In the genomic region with DNA sequence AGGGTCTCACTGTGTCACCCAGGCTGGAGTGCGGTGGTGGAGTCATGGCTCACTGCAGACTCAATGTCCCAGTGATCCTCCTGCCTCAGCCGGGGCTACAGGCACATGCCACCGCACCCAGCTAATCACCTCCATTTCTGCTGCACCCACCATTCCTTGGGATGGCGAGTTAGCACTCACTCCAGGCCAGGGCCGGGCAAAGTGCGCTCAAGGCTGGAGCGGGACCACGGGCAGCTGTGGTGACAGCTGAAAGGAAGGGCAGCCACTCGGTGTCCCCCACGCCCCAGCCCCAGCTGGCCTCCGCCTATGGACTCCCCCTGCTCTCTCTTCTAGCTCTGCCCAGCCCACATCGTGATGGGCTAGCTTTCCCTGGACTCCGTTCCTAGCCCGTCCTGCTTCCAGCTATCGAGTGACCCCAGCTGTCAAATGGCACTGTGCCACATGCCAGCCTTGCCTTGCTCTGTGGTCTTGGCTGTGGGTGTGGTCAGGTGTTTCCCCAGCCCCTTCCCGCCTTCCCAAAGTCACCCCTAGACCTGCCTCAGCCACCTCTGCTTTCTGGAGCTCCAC, we compare ENCODE assay signal across 36 cellular contexts. TPM values are rescaled to one million over a fixed set of nuclear protein-coding genes. Genes with fewer than 3 reads are reported as not detected.
DNase-seq lines count a peak whose midpoint lies in the region; ATAC-seq, FAIRE-seq and TF ChIP-seq lines count a peak whose summit lies in the region.
"Had no signal": no experiment of that assay in that cellular context is flagged by ENCODE, and none has a peak within 500 bp of the region (broad histone marks: within the 10 kb centered on the region; RNA-seq: fewer than 3 reads in every experiment).

No MANE protein-coding gene starts in this region.

- no peaks in the 10 kb centered on the region for H4K20me1 ChIP-seq in astrocyte (ENCODE audit: insufficient read depth, low read length)

- H3K4me3 ChIP-seq in astrocyte (ENCODE audit: insufficient read depth, low read depth, low read length) (no peak overlapping the region), mesendoderm (ENCODE audit: low read length) (no peak overlapping the region)
- H3K4me3 ChIP-seq: breast epithelium, lower lobe of right lung, SJSA1, skin epidermis, tibial nerve had no signal

- H3K79me1 ChIP-seq in mesendoderm (ENCODE audit: low read length), result no peaks in the 10 kb centered on the region

- no peaks in the 10 kb centered on the region for H3K9me3 Mint-ChIP-seq in astrocyte (ENCODE audit: unreplicated experiment)
- peaks cover 3% of the 10 kb centered on the region for H3K9me3 Mint-ChIP-seq in neural crest cell
- no peaks in the 10 kb centered on the region for H3K9me3 Mint-ChIP-seq in naive thymus-derived CD8-positive, alpha-beta T cell
- H3K9me3 Mint-ChIP-seq: activated CD4-positive, alpha-beta memory T cell treated with anti-CD3 and anti-CD28 coated beads, Interleukin-2, amount 10 ng/mL, durations not matched to agents 7 days and 5 days; activated T-helper 2 cell treated with anti-CD3 and anti-CD28 coated beads, Interferon-gamma antibody, Interleukin-2, Interleukin-4, amounts not matched to agents 10 μg/mL and 5 μg/mL and 100 μg/mL, durations not matched to agents 14 hours and 24 hours and 36 hours; IgD-negative memory B cell; T-helper 1 cell treated with Interleukin-12 subunit alpha and Interleukin-12 subunit beta and Interleukin-4 antibody, amounts not matched to agents 30 μg/mL and 1 μg/mL, for 36 hours had no signal

- H3K27ac Mint-ChIP-seq in astrocyte (ENCODE audit: unreplicated experiment), result peak overlapping the region; percentile 84
- no peak overlapping the region for H3K27ac Mint-ChIP-seq in neural crest cell (ENCODE audit: unreplicated experiment)
- peak overlapping the region in 2 of 10 donors; percentile 33 to 90 for H3K27ac Mint-ChIP-seq in naive thymus-derived CD8-positive, alpha-beta T cell
- H3K27ac Mint-ChIP-seq: activated CD4-positive, alpha-beta memory T cell treated with anti-CD3 and anti-CD28 coated beads, Interleukin-2, amount 10 ng/mL, durations not matched to agents 7 days and 5 days; activated T-helper 2 cell treated with anti-CD3 and anti-CD28 coated beads, Interferon-gamma antibody, Interleukin-2, Interleukin-4, amounts not matched to agents 10 μg/mL and 5 μg/mL and 100 μg/mL, durations not matched to agents 14 hours and 24 hours and 36 hours; T-helper 1 cell treated with Interleukin-12 subunit alpha and Interleukin-12 subunit beta and Interleukin-4 antibody, amounts not matched to agents 30 μg/mL and 1 μg/mL, for 36 hours had no signal

- H3K56ac ChIP-seq in mesendoderm (ENCODE audit: low read length), result no peak overlapping the region

- H3K4me3 Mint-ChIP-seq in astrocyte (ENCODE audit: unreplicated experiment), result no peak overlapping the region
- peak overlapping the region; percentile 41 for H3K4me3 Mint-ChIP-seq in neural crest cell
- peak overlapping the region in 1 of 10 donors; percentile 2 for H3K4me3 Mint-ChIP-seq in naive thymus-derived CD8-positive, alpha-beta T cell
- H3K4me3 Mint-ChIP-seq: activated CD4-positive, alpha-beta memory T cell treated with anti-CD3 and anti-CD28 coated beads, Interleukin-2, amount 10 ng/mL, durations not matched to agents 7 days and 5 days; T-helper 1 cell treated with Interleukin-12 subunit alpha and Interleukin-12 subunit beta and Interleukin-4 antibody, amounts not matched to agents 30 μg/mL and 1 μg/mL, for 36 hours had no signal

- H3K27me3 Mint-ChIP-seq in astrocyte (ENCODE audit: low read depth, unreplicated experiment) (no peaks in the 10 kb centered on the region), neural crest cell (ENCODE audit: low read depth) (peaks cover 4% of the 10 kb centered on the region)
- peaks cover 0 to 3% (median 0%) of the 10 kb centered on the region in 5 donors for H3K27me3 Mint-ChIP-seq in naive thymus-derived CD8-positive, alpha-beta T cell
- H3K27me3 Mint-ChIP-seq: activated CD4-positive, alpha-beta memory T cell treated with anti-CD3 and anti-CD28 coated beads, Interleukin-2, amount 10 ng/mL, durations not matched to agents 7 days and 5 days had no signal

- no peak overlapping the region for H4K8ac ChIP-seq in mesendoderm (ENCODE audit: low read depth, low read length)

- no peak overlapping the region for H3K4me2 ChIP-seq in astrocyte (ENCODE audit: low read length)
- no peak overlapping the region for H3K4me2 ChIP-seq in mesendoderm (ENCODE audit: low read length)

- no peak overlapping the region for H3K23ac ChIP-seq in mesendoderm (ENCODE audit: low read length)

- H3K27me3 ChIP-seq in astrocyte (ENCODE audit: insufficient read depth, low read length), result no peaks in the 10 kb centered on the region
- no peaks in the 10 kb centered on the region for H3K27me3 ChIP-seq in mesendoderm (ENCODE audit: insufficient read depth, low read length, poor library complexity)
- H3K27me3 ChIP-seq: breast epithelium, SJSA1, tibial nerve had no signal

- POLR2A ChIA-PET in naive thymus-derived CD8-positive, alpha-beta T cell (lab: Charles Lee), result interaction anchor here (0.6 to 0.9 kb wide), 2 partner anchors 14 to 33 kb away, joined by 4 read pairs; a partner anchor contains a TSS

- no peaks in the 10 kb centered on the region for H3K36me3 ChIP-seq in astrocyte (ENCODE audit: insufficient read depth, low read length)
- H3K36me3 ChIP-seq in mesendoderm (ENCODE audit: control insufficient read depth, insufficient read depth, low read length), result peaks cover 3% of the 10 kb centered on the region
- H3K36me3 ChIP-seq: breast epithelium had no signal

- no CpG with 5 or more reads among the region's 16 CpGs for WGBS in mesendoderm (ENCODE audit: extremely low coverage, insufficient coverage, low lambda C conversion rate)

- H3K79me2 ChIP-seq in astrocyte (ENCODE audit: insufficient read depth, low read length) (peaks cover 12% of the 10 kb centered on the region), mesendoderm (ENCODE audit: control insufficient read depth, insufficient read depth, low read length) (no peaks in the 10 kb centered on the region)

- H3K4me1 Mint-ChIP-seq in astrocyte (ENCODE audit: low read depth, unreplicated experiment) (no peaks in the 10 kb centered on the region), neural crest cell (peaks cover 17% of the 10 kb centered on the region)
- H3K4me1 Mint-ChIP-seq in naive thymus-derived CD8-positive, alpha-beta T cell, result peaks cover 11 to 25% (median 19%) of the 10 kb centered on the region in 4 donors

- H3K9ac ChIP-seq in astrocyte (ENCODE audit: low read length) (no peak overlapping the region), mesendoderm (ENCODE audit: low read length) (no peak overlapping the region)

- peak; percentile 2 for TF ChIP-seq POLR2A in GM19193 (IDR thresholded peaks at IDR 0.05; ENCODE audit: extremely low read depth, insufficient read depth, insufficient read length)

- no peak overlapping the region for H4K5ac ChIP-seq in mesendoderm (ENCODE audit: low read length)

- H2AK5ac ChIP-seq in mesendoderm (ENCODE audit: low read length), result no peak overlapping the region

- no peak for FAIRE-seq in astrocyte (lab: Jason Lieb, UNC)
- FAIRE-seq: colon, GM12891, GM19239, H54 had no signal

- no peak overlapping the region for H3K18ac ChIP-seq in mesendoderm (ENCODE audit: low read length)

- no peaks in the 10 kb centered on the region for H3K4me1 ChIP-seq in astrocyte (ENCODE audit: insufficient read depth, low read length)
- H3K4me1 ChIP-seq in mesendoderm (ENCODE audit: control insufficient read depth, low read depth, low read length), result no peaks in the 10 kb centered on the region

- H2AFZ ChIP-seq in astrocyte (ENCODE audit: low read depth, low read length), result no peak overlapping the region

- no peak overlapping the region for H2BK5ac ChIP-seq in mesendoderm (ENCODE audit: low read length)

- no peak overlapping the region for H2BK15ac ChIP-seq in mesendoderm (replicated peaks; ENCODE audit: low read depth)

- H3K27ac ChIP-seq in astrocyte (ENCODE audit: low read depth, low read length) (no peak overlapping the region), mesendoderm (ENCODE audit: low read depth, low read length) (no peak overlapping the region)
- H3K27ac ChIP-seq: breast epithelium, lower lobe of right lung, SJSA1, skin epidermis, tibial nerve had no signal

- H3K36me3 Mint-ChIP-seq in astrocyte (ENCODE audit: low read depth, unreplicated experiment) (peaks cover 9% of the 10 kb centered on the region), neural crest cell (ENCODE audit: low read depth) (peaks cover 12% of the 10 kb centered on the region)
- H3K36me3 Mint-ChIP-seq in naive thymus-derived CD8-positive, alpha-beta T cell, result no peaks in the 10 kb centered on the region
- H3K36me3 Mint-ChIP-seq: IgD-negative memory B cell had no signal

- ATAC-seq in naive thymus-derived CD8-positive, alpha-beta T cell, result no peak
- ATAC-seq: activated CD4-positive, CD25-positive, alpha-beta regulatory T cell treated with anti-CD3 and anti-CD28 coated beads, Interleukin-2, amount 50 U/mL, for 24 hours; lower lobe of right lung had no signal

- TF ChIP-seq CTCF in astrocyte (IDR thresholded peaks at IDR 0.05; ENCODE audit: insufficient read depth, low read depth, low read length) (no peak), neural crest cell (conservative IDR thresholded peaks at IDR 0.05) (no peak)

- no peak overlapping the region for H3K4ac ChIP-seq in mesendoderm (ENCODE audit: low read depth, low read length)

- DNase-seq in DMS 273 (lab: John Stamatoyannopoulos, UW; ENCODE audit: unreplicated experiment) (peak; percentile 54), DMS 273 treated with DMSO at 0.1 percent for 48 hours (lab: John Stamatoyannopoulos, UW) (no peak), astrocyte (ENCODE audit: low read depth) (no peak), neural crest cell (ENCODE audit: low read depth, low spot score) (no peak), mesendoderm (no peak), COR-L47 (lab: John Stamatoyannopoulos, UW) (no peak)
- DNase-seq in naive thymus-derived CD8-positive, alpha-beta T cell, result no peak
- DNase-seq: activated CD4-positive, alpha-beta memory T cell treated with anti-CD3 and anti-CD28 coated beads, Interleukin-2, amount 10 ng/mL, durations not matched to agents 7 days and 5 days; activated CD8-positive, alpha-beta memory T cell treated with anti-CD3 and anti-CD28 coated beads, Interleukin-2, amount 50 U/mL, for 48 hours; effector CD4-positive, alpha-beta T cell; head of caudate nucleus; lower lobe of right lung; NCI-H1092 treated with DMSO at 0.1 percent for 48 hours; NCI-H187 treated with DMSO at 0.1 percent for 48 hours; NCI-H2171 treated with DMSO at 0.1 percent for 48 hours; NCI-H69; nucleus accumbens; stimulated activated CD4-positive, alpha-beta T cell treated with anti-CD3 and anti-CD28 coated beads, Interleukin-1b, Interleukin-23, amount 100 ng/mL, for 48 hours; stimulated activated CD8-positive, alpha-beta memory T cell treated with anti-CD3 and anti-CD28 coated beads, Interleukin-4, amount 100 ng/mL, for 48 hours had no signal

- no peak overlapping the region for H2BK120ac ChIP-seq in mesendoderm (ENCODE audit: low read depth, low read length)

- H3K9me3 ChIP-seq in astrocyte (ENCODE audit: insufficient read depth, low read depth, low read length), result no peaks in the 10 kb centered on the region
- H3K9me3 ChIP-seq: breast epithelium, lower lobe of right lung, SJSA1, tibial nerve had no signal

RNA-seq across cellular contexts. Expression of a gene that starts 4.1 kb away (rescaled TPM):
- 48.0 and 49.3 TPM in 2 replicates for total RNA-seq in astrocyte
- total RNA-seq in neural crest cell, result 23.2 and 25.6 TPM in 2 replicates
- 12.6 TPM for polyA plus RNA-seq in mesendoderm (2013, experiment 1 of 2)
- polyA plus RNA-seq in mesendoderm (2013, experiment 2 of 2), result 13.5 TPM
- 10 to 100 TPM; 40.1 to 40.6 TPM for total RNA-seq in naive thymus-derived CD8-positive, alpha-beta T cell
- 100 to 1,000 TPM in 2 of 3 donors, 10 to 100 TPM in 1; 95.5 to 110 (median 102) TPM for polyA plus RNA-seq in naive thymus-derived CD8-positive, alpha-beta T cell

RNA-seq across cellular contexts. Expression of a gene that starts 4.6 kb away (rescaled TPM):
- total RNA-seq in astrocyte, result 8.4 and 9.8 TPM in 2 replicates
- total RNA-seq in neural crest cell, result 16.0 and 21.7 TPM in 2 replicates
- polyA plus RNA-seq in mesendoderm (2013, experiment 1 of 2), result 1.7 TPM
- 1.8 TPM for polyA plus RNA-seq in mesendoderm (2013, experiment 2 of 2)
- total RNA-seq in naive thymus-derived CD8-positive, alpha-beta T cell, result 1 to 10 TPM; 2.8 to 4.1 TPM
- polyA plus RNA-seq in naive thymus-derived CD8-positive, alpha-beta T cell, result 1 to 10 TPM; 5.5 to 6.0 (median 5.7) TPM

RNA-seq across cellular contexts. Expression of a gene that starts 13.9 kb away (rescaled TPM):
- total RNA-seq in astrocyte (894 and 943 TPM in 2 replicates), neural crest cell (1,029 and 1,097 TPM in 2 replicates)
- polyA plus RNA-seq in mesendoderm (2013, experiment 1 of 2), result 1,911 TPM
- polyA plus RNA-seq in mesendoderm (2013, experiment 2 of 2), result 1,926 TPM
- 1,000 to 10,000 TPM; 1,442 to 1,445 TPM for total RNA-seq in naive thymus-derived CD8-positive, alpha-beta T cell
- polyA plus RNA-seq in naive thymus-derived CD8-positive, alpha-beta T cell, result 1,000 to 10,000 TPM; 2,357 to 2,883 (median 2,631) TPM

RNA-seq across cellular contexts. Expression of a gene that starts 43.8 kb away (rescaled TPM):
- 77.8 and 85.2 TPM in 2 replicates for total RNA-seq in astrocyte
- 89.9 and 93.2 TPM in 2 replicates for total RNA-seq in neural crest cell
- polyA plus RNA-seq in mesendoderm (2013, experiment 1 of 2), result 45.3 TPM
- 45.8 TPM for polyA plus RNA-seq in mesendoderm (2013, experiment 2 of 2)
- 10 to 100 TPM; 74.3 to 75.3 TPM for total RNA-seq in naive thymus-derived CD8-positive, alpha-beta T cell
- 10 to 100 TPM; 19.9 to 45.5 (median 21.6) TPM for polyA plus RNA-seq in naive thymus-derived CD8-positive, alpha-beta T cell

RNA-seq across cellular contexts. Expression of a gene that starts 44.2 kb away (rescaled TPM):
- not detected in 2 replicates for total RNA-seq in astrocyte
- not detected in 2 replicates for total RNA-seq in neural crest cell
- polyA plus RNA-seq in mesendoderm (2013, experiment 1 of 2), result 0.03 TPM
- polyA plus RNA-seq in mesendoderm (2013, experiment 2 of 2), result not detected
- not detected for total RNA-seq in naive thymus-derived CD8-positive, alpha-beta T cell
- polyA plus RNA-seq in naive thymus-derived CD8-positive, alpha-beta T cell, result not detected
- total RNA-seq: activated CD4-positive, alpha-beta memory T cell treated with anti-CD3 and anti-CD28 coated beads, Interleukin-2, amount 10 ng/mL, durations not matched to agents 7 days and 5 days; activated T-helper 2 cell treated with anti-CD3 and anti-CD28 coated beads, Interferon-gamma antibody, Interleukin-2, Interleukin-4, amounts not matched to agents 10 μg/mL and 5 μg/mL and 100 μg/mL, durations not matched to agents 14 hours and 24 hours and 36 hours; breast epithelium; fibroblast of villous mesenchyme; kidney epithelial cell; RPMI7951; SJSA1; tibial nerve had no signal
- polyA plus RNA-seq: esophagus, IgD-negative memory B cell had no signal
